13 cellular contexts compared by ENCODE assay signal in the genomic region with DNA sequence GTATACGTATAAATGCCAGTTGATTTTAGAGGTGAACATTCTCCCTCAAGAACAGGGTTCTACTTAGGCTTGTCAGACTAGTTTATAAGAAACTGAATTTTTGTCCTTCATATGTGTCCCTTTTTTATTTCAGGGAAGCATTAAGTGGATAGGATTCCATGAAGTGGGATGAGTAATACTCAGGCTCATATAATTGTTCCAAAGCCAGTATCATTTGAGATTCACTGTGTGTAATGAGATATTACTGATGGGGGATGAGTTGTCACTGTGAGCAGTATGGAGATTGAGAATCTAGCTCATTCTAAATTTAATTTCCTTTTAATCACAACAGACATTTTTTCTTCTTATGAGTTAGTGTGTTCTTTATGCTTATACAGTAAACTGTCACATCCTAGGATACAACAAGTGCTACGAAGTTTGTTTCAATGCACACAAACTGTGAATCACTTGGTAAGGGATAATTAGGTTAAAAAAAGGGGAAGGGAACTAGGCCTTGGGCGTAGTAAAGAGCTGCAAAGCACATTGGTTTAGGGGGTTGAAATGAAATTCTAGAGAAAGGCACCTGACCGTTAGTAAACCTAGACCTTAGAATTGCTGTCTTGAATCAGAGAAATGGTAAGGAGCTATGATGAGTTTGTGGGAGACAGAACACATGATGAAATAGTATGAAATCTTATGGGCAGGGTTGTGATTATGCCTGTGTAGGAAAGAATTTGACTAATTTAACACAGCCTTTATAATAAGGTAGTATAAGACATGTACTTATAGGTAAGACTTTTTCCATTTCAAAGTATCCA.
DNase-seq lines count a peak whose midpoint lies in the region; ATAC-seq and TF ChIP-seq lines count a peak whose summit lies in the region.
"Had no signal": no experiment of that assay in that cellular context is flagged by ENCODE, and none has a peak within 500 bp of the region (broad histone marks: within the 10 kb centered on the region; RNA-seq: fewer than 3 reads in every experiment).

No MANE protein-coding gene starts in this region.

- CTCF ChIA-PET in PC-3 (lab: Charles Lee), result no interaction called here

- no peak overlapping the region for H3K4me3 Mint-ChIP-seq in activated T-cell treated with anti-CD3 and anti-CD28 coated beads, Interleukin-2, amount 50 U/mL, for 24 hours
- H3K4me3 Mint-ChIP-seq: dendritic cell treated with granulocyte-macrophage colony-stimulating factor and Interleukin-4, amounts not matched to agents 40 ng/mL and 50 ng/mL, for 4 days had no signal

- no peaks in the 10 kb centered on the region for H3K9me2 ChIP-seq in PC-3 (replicated peaks; ENCODE audit: low read length)

- no peaks in the 10 kb centered on the region for H3K79me2 ChIP-seq in PC-3 (ENCODE audit: low read length)

- TF ChIP-seq CTCF in PC-3 (conservative IDR thresholded peaks at IDR 0.05; ENCODE audit: low read depth, low read length), result no peak

- no peaks in the 10 kb centered on the region for H4K20me1 ChIP-seq in PC-3 (ENCODE audit: low read length)

- H3K4me3 ChIP-seq in PC-3 (ENCODE audit: low read length) (no peak overlapping the region), skeletal muscle cell (ENCODE audit: low read depth, low read length) (no peak overlapping the region)
- H3K4me3 ChIP-seq: SJSA1, smooth muscle cell had no signal

- no peak overlapping the region for H3K27ac ChIP-seq in PC-3 (ENCODE audit: low read length)
- H3K27ac ChIP-seq in epithelial cell of prostate, result peak overlapping the region; percentile 82
- H3K27ac ChIP-seq: SJSA1 had no signal

- no peaks in the 10 kb centered on the region for H3K27me3 Mint-ChIP-seq in activated T-cell treated with anti-CD3 and anti-CD28 coated beads, Interleukin-2, amount 50 U/mL, for 24 hours
- H3K27me3 Mint-ChIP-seq: dendritic cell treated with granulocyte-macrophage colony-stimulating factor and Interleukin-4, amounts not matched to agents 40 ng/mL and 50 ng/mL, for 4 days had no signal

- H3K9me3 ChIP-seq in PC-3 (ENCODE audit: low read length), result no peaks in the 10 kb centered on the region
- H3K9me3 ChIP-seq: SJSA1 had no signal

- POLR2A ChIA-PET in PC-3 (lab: Charles Lee; ENCODE audit: unreplicated experiment), result no interaction called here

- no peaks in the 10 kb centered on the region for H3K4me1 ChIP-seq in PC-3 (ENCODE audit: insufficient read depth, low read length)
- H3K4me1 ChIP-seq: SJSA1 had no signal

- no peak overlapping the region for H2AFZ ChIP-seq in PC-3 (ENCODE audit: low read length)

- no peaks in the 10 kb centered on the region for H3F3A ChIP-seq in PC-3 (ENCODE audit: low read length, unreplicated experiment)

- no peaks in the 10 kb centered on the region for H3K27me3 ChIP-seq in PC-3 (ENCODE audit: low read length)
- H3K27me3 ChIP-seq: SJSA1 had no signal

- DNase-seq in activated T-cell treated with anti-CD3 and anti-CD28 coated beads, Interleukin-2, amount 50 U/mL, for 24 hours, result no peak
- DNase-seq in activated T-cell treated with anti-CD3 and anti-CD28 coated beads for 4 hours (no peak), PC-3 (peak; percentile 4), epithelial cell of prostate (ENCODE audit: low read depth, low spot score) (no peak), skeletal muscle cell (ENCODE audit: low read depth) (peak; percentile 23), DMS 273 treated with DMSO at 0.1 percent for 48 hours (lab: John Stamatoyannopoulos, UW) (no peak), midbrain (lab: John Stamatoyannopoulos, UW) (no peak)
- DNase-seq in stimulated activated naive CD4-positive, alpha-beta T cell (lab: John Stamatoyannopoulos, UW), result no peak
- DNase-seq: amniotic stem cell, foreskin melanocyte had no signal

- intact Hi-C loops in PC-3 (cut with micrococcal nuclease), result no loop called here

- H3K36me3 ChIP-seq in PC-3 (ENCODE audit: low read depth, low read length), result no peaks in the 10 kb centered on the region

- no peak overlapping the region for H3K9ac ChIP-seq in PC-3 (ENCODE audit: low read length)

- peak overlapping the region; percentile 64 for H3K27ac Mint-ChIP-seq in activated T-cell treated with anti-CD3 and anti-CD28 coated beads, Interleukin-2, amount 50 U/mL, for 24 hours
- H3K27ac Mint-ChIP-seq: dendritic cell treated with granulocyte-macrophage colony-stimulating factor and Interleukin-4, amounts not matched to agents 40 ng/mL and 50 ng/mL, for 4 days had no signal

- peaks cover 16% of the 10 kb centered on the region for H3K4me1 Mint-ChIP-seq in activated T-cell treated with anti-CD3 and anti-CD28 coated beads, Interleukin-2, amount 50 U/mL, for 24 hours (ENCODE audit: low read depth)

- peak; percentile 55 for ATAC-seq in PC-3

- no peaks in the 10 kb centered on the region for H3K9me3 Mint-ChIP-seq in activated T-cell treated with anti-CD3 and anti-CD28 coated beads, Interleukin-2, amount 50 U/mL, for 24 hours
- H3K9me3 Mint-ChIP-seq: dendritic cell treated with granulocyte-macrophage colony-stimulating factor and Interleukin-4, amounts not matched to agents 40 ng/mL and 50 ng/mL, for 4 days had no signal

- peaks cover 59% of the 10 kb centered on the region for H3K36me3 Mint-ChIP-seq in activated T-cell treated with anti-CD3 and anti-CD28 coated beads, Interleukin-2, amount 50 U/mL, for 24 hours (ENCODE audit: low read depth)

- no peak overlapping the region for H3K4me2 ChIP-seq in PC-3 (ENCODE audit: low read length)
- H3K4me2 ChIP-seq: smooth muscle cell had no signal

- no TSS peak for BruUV-seq in PC-3 (replicated peaks; lab: Mats Ljungman, UMichigan)

Comparison
In these comparisons a context has a peak if more than half of its experiments do, and no peak if none do; other contexts are left out.
1. DNase-seq: peak in PC-3 (single experiment) and skeletal muscle cell (single experiment); none in activated T-cell treated with anti-CD3 and anti-CD28 coated beads, Interleukin-2, amount 50 U/mL, for 24 hours (single experiment), activated T-cell treated with anti-CD3 and anti-CD28 coated beads for 4 hours (single experiment), epithelial cell of prostate (single experiment), DMS 273 treated with DMSO at 0.1 percent for 48 hours (single experiment), midbrain (single experiment) and stimulated activated naive CD4-positive, alpha-beta T cell (0 of 6).